2 cellular contexts compared by ENCODE assay signal in the genomic region with DNA sequence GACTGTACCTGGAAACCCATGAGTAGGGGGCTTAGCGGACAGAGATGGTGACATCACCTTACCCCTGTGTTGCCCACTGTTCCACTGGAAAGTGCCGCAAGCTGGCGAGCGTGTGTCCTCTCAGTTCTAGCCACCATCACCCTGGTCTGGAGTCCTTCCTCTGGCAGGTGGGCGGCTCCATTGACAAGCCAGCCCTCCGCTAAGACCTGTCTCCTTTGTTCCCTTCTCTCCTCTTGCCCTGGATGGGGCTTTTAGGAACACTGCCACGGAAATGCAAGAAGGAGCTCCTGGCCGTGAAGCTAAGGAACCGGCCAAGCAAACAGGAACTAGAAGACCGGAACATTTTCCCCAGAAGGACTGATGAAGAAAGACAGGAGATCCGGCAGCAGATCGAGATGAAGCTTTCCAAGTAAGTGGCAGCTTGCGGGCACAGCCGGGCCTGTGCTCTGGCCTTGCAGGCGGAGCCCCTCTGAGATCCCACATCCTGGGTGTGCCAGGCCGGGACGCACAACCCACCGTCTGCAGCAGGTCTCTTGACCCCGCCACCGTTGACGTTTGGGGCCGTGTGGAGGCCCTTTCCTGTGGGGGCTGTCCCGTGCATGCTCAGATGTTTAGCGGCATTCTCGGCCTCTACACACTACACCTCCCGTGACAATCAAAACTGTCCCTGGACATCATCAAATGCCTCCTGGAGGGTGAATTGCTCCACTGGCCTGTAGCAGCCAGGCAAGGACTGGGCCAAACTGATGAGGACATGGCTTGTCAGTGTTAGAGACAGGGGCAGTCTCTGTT.
TF ChIP-seq lines count a peak whose summit lies in the region.

No MANE protein-coding gene starts in this region.

TF ChIP-seq in SK-N-SH, 30 proteins besides CTCF, POLR2A, EP300 and RAD21:
- no peak for TF ChIP-seq RXRA (IDR thresholded peaks at IDR 0.05; ENCODE audit: borderline replicate concordance, low read depth)
- TF ChIP-seq FOXM1 (IDR thresholded peaks at IDR 0.05; ENCODE audit: low read depth), result no peak
- TF ChIP-seq ELF1 (IDR thresholded peaks at IDR 0.05), result no peak
- TF ChIP-seq RFX5 (IDR thresholded peaks at IDR 0.05; ENCODE audit: low read length), result no peak
- no peak for TF ChIP-seq JUND (IDR thresholded peaks at IDR 0.05)
- no peak for TF ChIP-seq MEF2A (IDR thresholded peaks at IDR 0.05; ENCODE audit: borderline replicate concordance, low read depth)
- TF ChIP-seq TAF1 (IDR thresholded peaks at IDR 0.05; ENCODE audit: borderline replicate concordance, low read depth, low read length), result no peak
- TF ChIP-seq, protein P1, sequence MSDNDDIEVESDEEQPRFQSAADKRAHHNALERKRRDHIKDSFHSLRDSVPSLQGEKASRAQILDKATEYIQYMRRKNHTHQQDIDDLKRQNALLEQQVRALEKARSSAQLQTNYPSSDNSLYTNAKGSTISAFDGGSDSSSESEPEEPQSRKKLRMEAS (IDR thresholded peaks at IDR 0.05; ENCODE audit: low read depth), result no peak
- TF ChIP-seq, protein P2, sequence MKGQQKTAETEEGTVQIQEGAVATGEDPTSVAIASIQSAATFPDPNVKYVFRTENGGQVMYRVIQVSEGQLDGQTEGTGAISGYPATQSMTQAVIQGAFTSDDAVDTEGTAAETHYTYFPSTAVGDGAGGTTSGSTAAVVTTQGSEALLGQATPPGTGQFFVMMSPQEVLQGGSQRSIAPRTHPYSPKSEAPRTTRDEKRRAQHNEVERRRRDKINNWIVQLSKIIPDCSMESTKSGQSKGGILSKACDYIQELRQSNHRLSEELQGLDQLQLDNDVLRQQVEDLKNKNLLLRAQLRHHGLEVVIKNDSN (IDR thresholded peaks at IDR 0.05; ENCODE audit: borderline replicate concordance, low read depth), result no peak
- TF ChIP-seq YY1 (IDR thresholded peaks at IDR 0.05; ENCODE audit: low read depth), result no peak
- no peak for TF ChIP-seq NRF1 (IDR thresholded peaks at IDR 0.05; ENCODE audit: low read depth, low read length)
- TF ChIP-seq SIN3A (IDR thresholded peaks at IDR 0.05; ENCODE audit: borderline replicate concordance, low read depth, low read length), result no peak
- TF ChIP-seq GABPA (IDR thresholded peaks at IDR 0.05; ENCODE audit: low read depth), result no peak
- TF ChIP-seq SMC3 (IDR thresholded peaks at IDR 0.05; ENCODE audit: low read depth, low read length), result no peak
- TF ChIP-seq GATA2 (CRISPR knock-in tag; IDR thresholded peaks at IDR 0.05), result no peak
- TF ChIP-seq TEAD4 (IDR thresholded peaks at IDR 0.05; ENCODE audit: borderline replicate concordance, insufficient read depth), result no peak
- no peak for TF ChIP-seq CHD2 (IDR thresholded peaks at IDR 0.05; ENCODE audit: low read length, partially characterized antibody)
- TF ChIP-seq POLR2AphosphoS5 (IDR thresholded peaks at IDR 0.05; ENCODE audit: low read depth, low read length), result no peak
- TF ChIP-seq EZH2phosphoT487 (IDR thresholded peaks at IDR 0.05; ENCODE audit: borderline replicate concordance, low read depth), result no peak
TF ChIP-seq in SK-N-SH: peak in this region for 0.

TF ChIP-seq in SK-N-SH treated with all-trans-retinoic acid at 6 μM for 48 hours, 23 proteins besides CTCF, POLR2A, EP300 and RAD21:
- TF ChIP-seq GLIS3 (CRISPR knock-in tag; IDR thresholded peaks at IDR 0.05) (no peak), CSDC2 (CRISPR knock-in tag; IDR thresholded peaks at IDR 0.05) (no peak), BACH2 (CRISPR knock-in tag; IDR thresholded peaks at IDR 0.05; ENCODE audit: borderline replicate concordance) (no peak), ZNF565 (CRISPR knock-in tag; conservative IDR thresholded peaks at IDR 0.05; ENCODE audit: low read depth) (no peak), ZC3H10 (CRISPR knock-in tag; IDR thresholded peaks at IDR 0.05) (no peak), ISL1 (CRISPR knock-in tag; IDR thresholded peaks at IDR 0.05) (no peak), TOX (CRISPR knock-in tag; IDR thresholded peaks at IDR 0.05; ENCODE audit: borderline replicate concordance) (no peak), OSR1 (CRISPR knock-in tag; IDR thresholded peaks at IDR 0.05) (no peak), RARB (CRISPR knock-in tag; IDR thresholded peaks at IDR 0.05) (no peak), ARNTL (CRISPR knock-in tag; IDR thresholded peaks at IDR 0.05; ENCODE audit: borderline replicate concordance, low read depth) (no peak), ZFP30 (CRISPR knock-in tag; IDR thresholded peaks at IDR 0.05) (no peak)
- TF ChIP-seq, protein P3, sequence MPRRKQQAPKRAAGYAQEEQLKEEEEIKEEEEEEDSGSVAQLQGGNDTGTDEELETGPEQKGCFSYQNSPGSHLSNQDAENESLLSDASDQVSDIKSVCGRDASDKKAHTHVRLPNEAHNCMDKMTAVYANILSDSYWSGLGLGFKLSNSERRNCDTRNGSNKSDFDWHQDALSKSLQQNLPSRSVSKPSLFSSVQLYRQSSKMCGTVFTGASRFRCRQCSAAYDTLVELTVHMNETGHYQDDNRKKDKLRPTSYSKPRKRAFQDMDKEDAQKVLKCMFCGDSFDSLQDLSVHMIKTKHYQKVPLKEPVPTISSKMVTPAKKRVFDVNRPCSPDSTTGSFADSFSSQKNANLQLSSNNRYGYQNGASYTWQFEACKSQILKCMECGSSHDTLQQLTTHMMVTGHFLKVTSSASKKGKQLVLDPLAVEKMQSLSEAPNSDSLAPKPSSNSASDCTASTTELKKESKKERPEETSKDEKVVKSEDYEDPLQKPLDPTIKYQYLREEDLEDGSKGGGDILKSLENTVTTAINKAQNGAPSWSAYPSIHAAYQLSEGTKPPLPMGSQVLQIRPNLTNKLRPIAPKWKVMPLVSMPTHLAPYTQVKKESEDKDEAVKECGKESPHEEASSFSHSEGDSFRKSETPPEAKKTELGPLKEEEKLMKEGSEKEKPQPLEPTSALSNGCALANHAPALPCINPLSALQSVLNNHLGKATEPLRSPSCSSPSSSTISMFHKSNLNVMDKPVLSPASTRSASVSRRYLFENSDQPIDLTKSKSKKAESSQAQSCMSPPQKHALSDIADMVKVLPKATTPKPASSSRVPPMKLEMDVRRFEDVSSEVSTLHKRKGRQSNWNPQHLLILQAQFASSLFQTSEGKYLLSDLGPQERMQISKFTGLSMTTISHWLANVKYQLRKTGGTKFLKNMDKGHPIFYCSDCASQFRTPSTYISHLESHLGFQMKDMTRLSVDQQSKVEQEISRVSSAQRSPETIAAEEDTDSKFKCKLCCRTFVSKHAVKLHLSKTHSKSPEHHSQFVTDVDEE (CRISPR knock-in tag; IDR thresholded peaks at IDR 0.05), result no peak
- TF ChIP-seq, protein P4, sequence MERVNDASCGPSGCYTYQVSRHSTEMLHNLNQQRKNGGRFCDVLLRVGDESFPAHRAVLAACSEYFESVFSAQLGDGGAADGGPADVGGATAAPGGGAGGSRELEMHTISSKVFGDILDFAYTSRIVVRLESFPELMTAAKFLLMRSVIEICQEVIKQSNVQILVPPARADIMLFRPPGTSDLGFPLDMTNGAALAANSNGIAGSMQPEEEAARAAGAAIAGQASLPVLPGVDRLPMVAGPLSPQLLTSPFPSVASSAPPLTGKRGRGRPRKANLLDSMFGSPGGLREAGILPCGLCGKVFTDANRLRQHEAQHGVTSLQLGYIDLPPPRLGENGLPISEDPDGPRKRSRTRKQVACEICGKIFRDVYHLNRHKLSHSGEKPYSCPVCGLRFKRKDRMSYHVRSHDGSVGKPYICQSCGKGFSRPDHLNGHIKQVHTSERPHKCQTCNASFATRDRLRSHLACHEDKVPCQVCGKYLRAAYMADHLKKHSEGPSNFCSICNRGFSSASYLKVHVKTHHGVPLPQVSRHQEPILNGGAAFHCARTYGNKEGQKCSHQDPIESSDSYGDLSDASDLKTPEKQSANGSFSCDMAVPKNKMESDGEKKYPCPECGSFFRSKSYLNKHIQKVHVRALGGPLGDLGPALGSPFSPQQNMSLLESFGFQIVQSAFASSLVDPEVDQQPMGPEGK (CRISPR knock-in tag; IDR thresholded peaks at IDR 0.05; ENCODE audit: borderline replicate concordance), result no peak
